In genomic region chr12:20885116-20885515, GRCh38 we compare ENCODE assay signal across 39 cellular contexts.
"Had no signal": no experiment of that assay in that cellular context is flagged by ENCODE, and none has a peak within 500 bp of the region (broad histone marks: within the 10 kb centered on the region; RNA-seq: fewer than 3 reads in every experiment).

No MANE protein-coding gene starts in this region.

- H3K27ac ChIP-seq: adrenal gland, breast epithelium, cardiac muscle cell, coronary artery, dorsolateral prefrontal cortex, esophagus muscularis mucosa, gastroesophageal sphincter, WERI-Rb-1 had no signal

- ATAC-seq: activated CD4-positive, alpha-beta T cell treated with anti-CD3 and anti-CD28 coated beads for 36 hours; activated CD8-positive, alpha-beta memory T cell treated with anti-CD3 and anti-CD28 coated beads, Interleukin-2, amount 10 ng/mL, durations not matched to agents 7 days and 5 days; activated CD8-positive, alpha-beta T cell treated with anti-CD3 and anti-CD28 coated beads, Interleukin-2, amount 10 ng/mL, durations not matched to agents 7 days and 5 days; activated naive CD8-positive, alpha-beta T cell treated with anti-CD3 and anti-CD28 coated beads, Interleukin-2, amount 50 U/mL, for 24 hours; gastroesophageal sphincter; T-helper 17 cell had no signal

- H3K9me3 Mint-ChIP-seq: activated CD4-positive, alpha-beta T cell treated with anti-CD3 and anti-CD28 coated beads, Interleukin-2, amount 10 ng/mL, durations not matched to agents 24 days and 14 days had no signal

- DNase-seq: activated B cell treated with CpG ODN at 0.5 μM for 24 hours; activated CD4-positive, alpha-beta memory T cell treated with anti-CD3 and anti-CD28 coated beads for 36 hours; activated CD4-positive, alpha-beta T cell treated with anti-CD3 and anti-CD28 coated beads for 36 hours; activated CD4-positive, alpha-beta T cell treated with anti-CD3 and anti-CD28 coated beads, Interleukin-2, amount 10 ng/mL, durations not matched to agents 24 days and 14 days; activated CD4-positive, CD25-positive, alpha-beta regulatory T cell treated with anti-CD3 and anti-CD28 coated beads, Interleukin-2, amount 50 U/mL, for 72 hours; activated CD8-positive, alpha-beta memory T cell treated with anti-CD3 and anti-CD28 coated beads, Interleukin-2, amount 10 ng/mL, durations not matched to agents 7 days and 5 days; activated CD8-positive, alpha-beta memory T cell treated with anti-CD3 and anti-CD28 coated beads, Interleukin-2, amount 50 U/mL, for 4 hours; activated CD8-positive, alpha-beta T cell treated with anti-CD3 and anti-CD28 coated beads, Interleukin-2, amount 10 ng/mL, durations not matched to agents 7 days and 5 days; activated effector memory CD4-positive, alpha-beta T cell treated with anti-CD3 and anti-CD28 coated beads, Interleukin-2, amount 50 U/mL, for 16 hours; activated naive CD4-positive, alpha-beta T cell treated with anti-CD3 and anti-CD28 coated beads for 36 hours; activated naive CD8-positive, alpha-beta T cell treated with anti-CD3 and anti-CD28 coated beads for 36 hours; activated naive CD8-positive, alpha-beta T cell treated with anti-CD3 and anti-CD28 coated beads, Interleukin-2, amount 50 U/mL, for 24 hours; activated T-cell treated with anti-CD3 and anti-CD28 coated beads, Interleukin-2, amount 50 U/mL, for 1 hour; activated T-cell treated with anti-CD3 and anti-CD28 coated beads, Interleukin-2, amount 50 U/mL, for 48 hours; adrenal gland; amygdala; aorta; central memory CD4-positive, alpha-beta T cell; cerebellar nuclear complex; dorsolateral prefrontal cortex; effector memory CD4-positive, alpha-beta T cell; endodermal cell; erythroblast; foreskin melanocyte; T-helper 1 cell; T-helper 17 cell; T1000; WERI-Rb-1 had no signal

- H3K4me1 Mint-ChIP-seq: activated B cell treated with CpG ODN at 0.5 μM for 24 hours; activated CD4-positive, alpha-beta T cell treated with anti-CD3 and anti-CD28 coated beads for 36 hours; activated CD4-positive, alpha-beta T cell treated with anti-CD3 and anti-CD28 coated beads, Interleukin-2, amount 10 ng/mL, durations not matched to agents 24 days and 14 days; activated CD8-positive, alpha-beta memory T cell treated with anti-CD3 and anti-CD28 coated beads, Interleukin-2, amount 10 ng/mL, durations not matched to agents 7 days and 5 days; activated naive CD4-positive, alpha-beta T cell treated with anti-CD3 and anti-CD28 coated beads, Interleukin-2, amount 50 U/mL, for 24 hours; activated naive CD8-positive, alpha-beta T cell treated with anti-CD3 and anti-CD28 coated beads for 36 hours; activated naive CD8-positive, alpha-beta T cell treated with anti-CD3 and anti-CD28 coated beads, Interleukin-2, amount 50 U/mL, for 24 hours; brain; endodermal cell; T-helper 17 cell had no signal

- H3K36me3 ChIP-seq: adrenal gland, breast epithelium, cardiac muscle cell, esophagus muscularis mucosa, gastroesophageal sphincter, WERI-Rb-1 had no signal

- H3K4me1 ChIP-seq: breast epithelium had no signal

- H3K4me3 Mint-ChIP-seq: activated B cell treated with CpG ODN at 0.5 μM for 24 hours; activated CD4-positive, alpha-beta memory T cell treated with anti-CD3 and anti-CD28 coated beads for 36 hours; activated CD4-positive, alpha-beta T cell treated with anti-CD3 and anti-CD28 coated beads for 36 hours; activated CD4-positive, alpha-beta T cell treated with anti-CD3 and anti-CD28 coated beads, Interleukin-2, amount 10 ng/mL, durations not matched to agents 24 days and 14 days; activated CD8-positive, alpha-beta memory T cell treated with anti-CD3 and anti-CD28 coated beads, Interleukin-2, amount 10 ng/mL, durations not matched to agents 7 days and 5 days; activated CD8-positive, alpha-beta T cell treated with anti-CD3 and anti-CD28 coated beads, Interleukin-2, amount 10 ng/mL, durations not matched to agents 7 days and 5 days; activated naive CD4-positive, alpha-beta T cell treated with anti-CD3 and anti-CD28 coated beads for 36 hours; activated naive CD4-positive, alpha-beta T cell treated with anti-CD3 and anti-CD28 coated beads, Interleukin-2, amount 50 U/mL, for 24 hours; activated naive CD8-positive, alpha-beta T cell treated with anti-CD3 and anti-CD28 coated beads for 36 hours; activated naive CD8-positive, alpha-beta T cell treated with anti-CD3 and anti-CD28 coated beads, Interleukin-2, amount 50 U/mL, for 24 hours; activated T-helper 1 cell treated with anti-CD3 and anti-CD28 coated beads, Interleukin-12 subunit alpha, Interleukin-12 subunit beta, Interleukin-2, Interleukin-4 antibody, amounts not matched to agents 30 ng/mL and 10 ng/mL and 1 ng/mL, durations not matched to agents 14 hours and 24 hours and 36 hours; brain; dendritic cell treated with granulocyte-macrophage colony-stimulating factor and Interleukin-4, amounts not matched to agents 40 ng/mL and 50 ng/mL, for 4 days; endodermal cell; T-helper 17 cell; T-helper 2 cell treated with Interferon-gamma antibody and Interleukin-4, amounts not matched to agents 5 μg/mL and 100 μg/mL, for 36 hours had no signal

- H3K9me3 ChIP-seq: adrenal gland had no signal

- H3K36me3 Mint-ChIP-seq: activated CD4-positive, alpha-beta memory T cell treated with anti-CD3 and anti-CD28 coated beads for 36 hours; activated CD8-positive, alpha-beta memory T cell treated with anti-CD3 and anti-CD28 coated beads, Interleukin-2, amount 10 ng/mL, durations not matched to agents 7 days and 5 days; activated naive CD4-positive, alpha-beta T cell treated with anti-CD3 and anti-CD28 coated beads, Interleukin-2, amount 50 U/mL, for 24 hours; activated naive CD8-positive, alpha-beta T cell treated with anti-CD3 and anti-CD28 coated beads for 36 hours; brain had no signal

- H3K4me3 ChIP-seq: adrenal gland, breast epithelium, cardiac muscle cell, coronary artery, dorsolateral prefrontal cortex, esophagus muscularis mucosa, gastroesophageal sphincter had no signal

- H3K27ac Mint-ChIP-seq: activated B cell treated with CpG ODN at 0.5 μM for 24 hours; activated CD4-positive, alpha-beta memory T cell treated with anti-CD3 and anti-CD28 coated beads for 36 hours; activated CD4-positive, alpha-beta T cell treated with anti-CD3 and anti-CD28 coated beads for 36 hours; activated CD4-positive, alpha-beta T cell treated with anti-CD3 and anti-CD28 coated beads, Interleukin-2, amount 10 ng/mL, durations not matched to agents 24 days and 14 days; activated CD8-positive, alpha-beta memory T cell treated with anti-CD3 and anti-CD28 coated beads, Interleukin-2, amount 10 ng/mL, durations not matched to agents 7 days and 5 days; activated CD8-positive, alpha-beta T cell treated with anti-CD3 and anti-CD28 coated beads, Interleukin-2, amount 10 ng/mL, durations not matched to agents 7 days and 5 days; activated naive CD4-positive, alpha-beta T cell treated with anti-CD3 and anti-CD28 coated beads for 36 hours; activated naive CD4-positive, alpha-beta T cell treated with anti-CD3 and anti-CD28 coated beads, Interleukin-2, amount 50 U/mL, for 24 hours; activated naive CD8-positive, alpha-beta T cell treated with anti-CD3 and anti-CD28 coated beads for 36 hours; activated naive CD8-positive, alpha-beta T cell treated with anti-CD3 and anti-CD28 coated beads, Interleukin-2, amount 50 U/mL, for 24 hours; activated T-helper 1 cell treated with anti-CD3 and anti-CD28 coated beads, Interleukin-12 subunit alpha, Interleukin-12 subunit beta, Interleukin-2, Interleukin-4 antibody, amounts not matched to agents 30 ng/mL and 10 ng/mL and 1 ng/mL, durations not matched to agents 14 hours and 24 hours and 36 hours; activated T-helper 2 cell treated with anti-CD3 and anti-CD28 coated beads, Interferon-gamma antibody, Interleukin-2, Interleukin-4, amounts not matched to agents 10 μg/mL and 5 μg/mL and 100 μg/mL, durations not matched to agents 14 hours and 24 hours and 36 hours; brain; dendritic cell treated with granulocyte-macrophage colony-stimulating factor and Interleukin-4, amounts not matched to agents 40 ng/mL and 50 ng/mL, for 4 days; endodermal cell; T-helper 17 cell; T-helper 2 cell treated with Interferon-gamma antibody and Interleukin-4, amounts not matched to agents 5 μg/mL and 100 μg/mL, for 36 hours had no signal

- H3K27me3 ChIP-seq: adrenal gland, breast epithelium, cardiac muscle cell, dorsolateral prefrontal cortex, esophagus muscularis mucosa, gastroesophageal sphincter had no signal

- H3K27me3 Mint-ChIP-seq: activated B cell treated with CpG ODN at 0.5 μM for 24 hours; activated CD4-positive, alpha-beta memory T cell treated with anti-CD3 and anti-CD28 coated beads for 36 hours; activated CD4-positive, alpha-beta T cell treated with anti-CD3 and anti-CD28 coated beads for 36 hours; activated CD4-positive, alpha-beta T cell treated with anti-CD3 and anti-CD28 coated beads, Interleukin-2, amount 10 ng/mL, durations not matched to agents 24 days and 14 days; activated CD8-positive, alpha-beta memory T cell treated with anti-CD3 and anti-CD28 coated beads, Interleukin-2, amount 10 ng/mL, durations not matched to agents 7 days and 5 days; activated naive CD4-positive, alpha-beta T cell treated with anti-CD3 and anti-CD28 coated beads, Interleukin-2, amount 50 U/mL, for 24 hours; activated naive CD8-positive, alpha-beta T cell treated with anti-CD3 and anti-CD28 coated beads for 36 hours; activated naive CD8-positive, alpha-beta T cell treated with anti-CD3 and anti-CD28 coated beads, Interleukin-2, amount 50 U/mL, for 24 hours; brain; dendritic cell treated with granulocyte-macrophage colony-stimulating factor and Interleukin-4, amounts not matched to agents 40 ng/mL and 50 ng/mL, for 4 days; T-helper 17 cell had no signal
